10 cellular contexts compared by ENCODE assay signal in the genomic region with DNA sequence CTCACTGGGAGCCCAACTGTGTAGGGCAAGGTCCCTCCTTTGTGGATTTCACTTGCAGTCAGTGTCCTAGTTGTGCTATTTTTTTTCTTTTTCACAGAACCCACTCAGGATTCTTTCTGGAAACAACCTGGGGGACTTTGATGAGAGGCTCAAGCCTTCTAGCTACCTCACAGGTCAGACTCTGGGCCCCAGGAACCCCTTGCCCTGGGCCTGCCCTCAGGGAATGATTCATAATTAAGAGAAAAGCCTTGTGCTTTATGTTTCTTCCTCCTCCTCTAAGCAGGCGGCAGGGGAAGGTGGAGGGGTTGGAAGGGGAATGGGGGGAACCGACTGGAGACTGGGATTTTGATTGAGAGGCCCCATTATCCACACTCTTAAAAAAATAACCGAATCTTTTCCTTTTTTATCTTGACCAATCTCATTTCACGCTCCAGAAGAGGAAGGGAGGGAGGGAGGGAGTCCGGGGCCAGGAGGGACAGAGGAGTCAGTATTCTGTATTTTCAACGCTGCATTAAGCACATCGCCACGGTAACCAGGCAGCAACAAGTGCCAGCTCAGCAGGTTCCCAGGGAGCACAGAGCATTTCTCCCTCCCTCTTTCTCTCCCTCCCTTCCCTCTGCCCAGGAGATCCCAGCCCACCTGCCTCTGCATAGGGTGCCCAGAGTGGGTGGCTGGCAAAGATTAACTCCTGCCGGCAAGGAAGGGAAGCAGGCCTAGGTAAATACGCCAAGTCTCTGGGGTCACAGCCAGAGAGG. TPM values are rescaled to one million over a fixed set of nuclear protein-coding genes. Genes with fewer than 3 reads are reported as not detected.
DNase-seq lines count a peak whose midpoint lies in the region; ATAC-seq and TF ChIP-seq lines count a peak whose summit lies in the region.
"Had no signal": no experiment of that assay in that cellular context is flagged by ENCODE, and none has a peak within 500 bp of the region (broad histone marks: within the 10 kb centered on the region; RNA-seq: fewer than 3 reads in every experiment).

No MANE protein-coding gene starts in this region.

- peak overlapping the region; percentile 93 for H3K27ac ChIP-seq in SJCRH30
- peak overlapping the region; percentile 81 for H3K27ac ChIP-seq in hepatocyte
- peak overlapping the region; percentile 37 to 71 (median 62) for H3K27ac ChIP-seq in thyroid gland
- H3K27ac ChIP-seq: 22Rv1, VCaP had no signal

- DNase-seq in DMS153 (lab: John Stamatoyannopoulos, UW) (peak; percentile 61), DMS153 treated with DMSO at 0.1 percent for 48 hours (lab: John Stamatoyannopoulos, UW; ENCODE audit: unreplicated experiment) (no peak), SJCRH30 (peak; percentile 87 to 91), hepatocyte (ENCODE audit: low spot score) (peak; percentile 73), thyroid gland (peak; percentile 93 to 94)

- no peak overlapping the region for H2AFZ ChIP-seq in hepatocyte

- H3K9me3 ChIP-seq in SJCRH30 (replicated peaks) (no peaks in the 10 kb centered on the region), hepatocyte (ENCODE audit: low read depth) (no peaks in the 10 kb centered on the region), thyroid gland (no peaks in the 10 kb centered on the region)

- H3K4me3 ChIP-seq in SJCRH30, result peak overlapping the region; percentile 13; the same call in 1 of the 2 replicates
- H3K4me3 ChIP-seq in hepatocyte, result no peak overlapping the region
- H3K4me3 ChIP-seq in thyroid gland (replicated peaks in 1 of 3), result no peak overlapping the region

- no peaks in the 10 kb centered on the region for H3K27me3 ChIP-seq in SJCRH30
- no peaks in the 10 kb centered on the region for H3K27me3 ChIP-seq in hepatocyte
- H3K27me3 ChIP-seq in thyroid gland, result no peaks in the 10 kb centered on the region

- H3K4me2 ChIP-seq in hepatocyte, result no peak overlapping the region

- peaks cover 33% of the 10 kb centered on the region for H3K4me1 ChIP-seq in SJCRH30
- H3K4me1 ChIP-seq in hepatocyte (ENCODE audit: insufficient read depth), result peaks cover 9% of the 10 kb centered on the region
- H3K4me1 ChIP-seq in thyroid gland, result peaks cover 63 to 66% of the 10 kb centered on the region in 2 donors

- ATAC-seq in GM21737 (IDR thresholded peaks at IDR 0.05; ENCODE audit: unreplicated experiment) (no peak), GM19397 (IDR thresholded peaks at IDR 0.05; ENCODE audit: unreplicated experiment) (no peak), GM19452 (IDR thresholded peaks at IDR 0.05; ENCODE audit: unreplicated experiment) (no peak)

- intact Hi-C loops in thyroid gland (cut with DNase I), result no loop called here

- H3K36me3 ChIP-seq in SJCRH30, result no peaks in the 10 kb centered on the region
- H3K36me3 ChIP-seq in hepatocyte (replicated peaks; ENCODE audit: insufficient read depth, low read depth), result no peaks in the 10 kb centered on the region
- H3K36me3 ChIP-seq in thyroid gland, result peaks cover 47 to 48% of the 10 kb centered on the region in 2 donors

- TF ChIP-seq POLR2A in thyroid gland (IDR thresholded peaks at IDR 0.05), result no peak

- no peaks in the 10 kb centered on the region for H3K79me2 ChIP-seq in hepatocyte

- no peaks in the 10 kb centered on the region for H4K20me1 ChIP-seq in hepatocyte (ENCODE audit: insufficient read depth, poor library complexity, severe bottlenecking)

- 51% methylated on average over 10 of the region's 10 CpGs for WGBS in hepatocyte (ENCODE audit: low lambda C conversion rate, missing lambda C conversion rate)
- 10 to 13% methylated on average over 10 of the region's 10 CpGs for WGBS in thyroid gland, 2 donors

- TF ChIP-seq CTCF in hepatocyte (IDR thresholded peaks at IDR 0.05; ENCODE audit: poor library complexity) (no peak), thyroid gland (IDR thresholded peaks at IDR 0.05) (no peak)

- no peaks in the 10 kb centered on the region for H3K9me2 ChIP-seq in hepatocyte (replicated peaks; ENCODE audit: insufficient read depth)

RNA-seq across cellular contexts. Expression of a gene that starts 51.9 kb away (rescaled TPM):
- total RNA-seq in SJCRH30 (2014; rRNA removed; shearing (Covaris generic)), result 1.5 and 2.1 TPM in 2 replicates
- total RNA-seq in hepatocyte, result 22.6 and 26.5 TPM in 2 replicates
- polyA plus RNA-seq in hepatocyte, result 11.5 and 15.1 TPM in 2 replicates
- total RNA-seq in thyroid gland, result 100 to 1,000 TPM in 3 of 4 donors, 10 to 100 TPM in 1; 63.7 to 136 (median 111) TPM

RNA-seq across cellular contexts. Expression of a gene that starts 53.0 kb away (rescaled TPM):
- 0.99 and 1.3 TPM in 2 replicates for total RNA-seq in SJCRH30 (2014; rRNA removed; shearing (Covaris generic))
- total RNA-seq in hepatocyte (0.20 TPM in 1 of 2 replicates, not detected in the other), thyroid gland (1,000 to 10,000 TPM; 1,318 to 2,156 (median 1,767) TPM)
- 0.05 and 0.16 TPM in 2 replicates for polyA plus RNA-seq in hepatocyte

Comparison
In these comparisons a context has a peak if more than half of its experiments do, and no peak if none do; other contexts are left out.
1. RNA of a gene that starts 53.0 kb away (total RNA-seq): 1,318 to 2,156 TPM in thyroid gland; 0.99 to 1.3 TPM in SJCRH30 and 0.20 TPM in hepatocyte; every median in the first group is over 100 times any median in the second.
2. Peak in every context shown above with its lines, with median percentiles within 50 percentile points of each other: H3K27ac ChIP-seq.